8 cellular contexts compared by ENCODE assay signal in genomic region chr2:95122197-95122551, GRCh38.
DNase-seq lines count a peak whose midpoint lies in the region; ATAC-seq and TF ChIP-seq lines count a peak whose summit lies in the region.

No MANE protein-coding gene starts in this region.

- ATAC-seq in GM21515 (IDR thresholded peaks at IDR 0.05; ENCODE audit: unreplicated experiment) = peak; percentile 8

- H3K4me1 ChIP-seq in endocrine pancreas (ENCODE audit: control insufficient read depth, insufficient read depth, low read length) (no peaks in the 10 kb centered on the region), neutrophil (ENCODE audit: control insufficient read depth in 1 of 2, insufficient read depth in 1 of 2, low read depth in 1 of 2, low read length in 1 of 2) (peaks cover 8 to 13% of the 10 kb centered on the region in 2 experiments)

- H3K27ac ChIP-seq in C4-2B (peak overlapping the region; percentile 99), neutrophil (peak overlapping the region; percentile 93)

- H3K9me3 ChIP-seq in endocrine pancreas (ENCODE audit: control insufficient read depth, low read length) (no peaks in the 10 kb centered on the region), neutrophil (no peaks in the 10 kb centered on the region)

- H3K36me3 ChIP-seq in endocrine pancreas (ENCODE audit: control insufficient read depth, insufficient read depth, low read length) (no peaks in the 10 kb centered on the region), neutrophil (no peaks in the 10 kb centered on the region)

- H3K4me3 ChIP-seq in endocrine pancreas (ENCODE audit: control insufficient read depth, insufficient read depth, low read length) (peak overlapping the region; percentile 71), neutrophil (ENCODE audit: low read depth in 1 of 2, low read length in 1 of 2) (peak overlapping the region; percentile 82)

- DNase-seq in LoVo (ENCODE audit: low spot score) (peak; percentile 4), nucleus accumbens (lab: John Stamatoyannopoulos, UW) (no peak), NCI-H2196 (lab: John Stamatoyannopoulos, UW; ENCODE audit: unreplicated experiment) (no peak)
- DNase-seq in effector CD4-positive, alpha-beta T cell = no peak

- no peaks in the 10 kb centered on the region for H3K27me3 ChIP-seq in endocrine pancreas (ENCODE audit: control insufficient read depth, insufficient read depth, low read length)
- no peaks in the 10 kb centered on the region for H3K27me3 ChIP-seq in neutrophil

- peak overlapping the region; percentile 11 for H3K9ac ChIP-seq in endocrine pancreas (ENCODE audit: control insufficient read depth, insufficient read depth, low read length)

- TF ChIP-seq CTCF in C4-2B (conservative IDR thresholded peaks at IDR 0.05) (no peak), neutrophil (IDR thresholded peaks at IDR 0.05) (no peak)
